16 cellular contexts compared by ENCODE assay signal in the genomic region with DNA sequence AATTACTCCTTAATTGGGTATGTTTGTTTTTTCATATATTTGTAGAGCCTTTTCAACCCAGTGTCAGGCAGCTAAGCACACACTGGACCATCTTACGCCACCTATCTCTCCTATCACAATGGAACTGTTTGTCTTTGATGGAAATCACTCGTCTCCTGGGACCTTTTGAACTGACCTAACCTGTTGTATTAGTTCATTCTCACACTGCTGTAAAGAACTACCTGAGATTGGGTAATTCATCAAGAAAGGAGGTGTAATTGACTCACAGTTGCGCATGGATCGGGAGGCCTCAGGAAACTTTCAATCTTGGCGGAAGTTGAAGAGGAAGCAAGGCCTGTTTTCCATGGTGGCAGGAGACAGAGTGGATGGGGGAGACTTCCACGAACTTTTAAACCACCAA.
DNase-seq lines count a peak whose midpoint lies in the region; ATAC-seq and TF ChIP-seq lines count a peak whose summit lies in the region.
"Had no signal": no experiment of that assay in that cellular context is flagged by ENCODE, and none has a peak within 500 bp of the region (broad histone marks: within the 10 kb centered on the region; RNA-seq: fewer than 3 reads in every experiment).

No MANE protein-coding gene starts in this region.

- H4K20me1 ChIP-seq in BLaER1 (no peaks in the 10 kb centered on the region), hepatocyte (ENCODE audit: insufficient read depth, poor library complexity, severe bottlenecking) (no peaks in the 10 kb centered on the region)

- WGBS in hepatocyte (ENCODE audit: low lambda C conversion rate, missing lambda C conversion rate) = 48% methylated on average over 6 of the region's 6 CpGs
- WGBS in esophagus squamous epithelium, 2 donors = 37 to 57% methylated on average over 3 to 6 of the region's 6 CpGs
- 92 to 93% (median 92%) methylated on average over 6 of the region's 6 CpGs for WGBS in ovary, 3 donors

- H3K4me3 ChIP-seq in BLaER1 (no peak overlapping the region), hepatocyte (no peak overlapping the region), esophagus squamous epithelium (no peak overlapping the region), ovary (no peak overlapping the region)
- H3K4me3 ChIP-seq: A549, Peyer's patch had no signal

- H3K36me3 ChIP-seq in BLaER1 = peaks cover 48% of the 10 kb centered on the region
- H3K36me3 ChIP-seq in hepatocyte (replicated peaks; ENCODE audit: insufficient read depth, low read depth) = no peaks in the 10 kb centered on the region
- no peaks in the 10 kb centered on the region for H3K36me3 ChIP-seq in esophagus squamous epithelium
- H3K36me3 ChIP-seq in ovary = no peaks in the 10 kb centered on the region
- H3K36me3 ChIP-seq: Peyer's patch had no signal

- DNase-seq in HT-29 (ENCODE audit: low spot score) (peak; percentile 2), NCI-H526 (lab: John Stamatoyannopoulos, UW) (peak; percentile 72 to 75), hepatocyte (ENCODE audit: low spot score) (peak; percentile 14), esophagus squamous epithelium (lab: John Stamatoyannopoulos, UW) (no peak), ovary (no peak)
- DNase-seq: DMS79 treated with DMSO at 0.1 percent for 48 hours, NCI-H2081, NCI-H524, Peyer's patch, Right ventricle myocardium superior, SK-N-SH, T-cell had no signal

- H3K27me3 ChIP-seq in BLaER1 = no peaks in the 10 kb centered on the region
- peaks cover 9% of the 10 kb centered on the region for H3K27me3 ChIP-seq in hepatocyte
- peaks cover 0 to 23% (median 0%) of the 10 kb centered on the region in 4 donors for H3K27me3 ChIP-seq in esophagus squamous epithelium
- no peaks in the 10 kb centered on the region for H3K27me3 ChIP-seq in ovary
- H3K27me3 ChIP-seq: Peyer's patch had no signal

- peak overlapping the region; percentile 96 for H3K4me2 ChIP-seq in BLaER1
- no peak overlapping the region for H3K4me2 ChIP-seq in hepatocyte
- H3K4me2 ChIP-seq: A549, KMS-11, SK-N-SH had no signal

- no peak overlapping the region for H2AFZ ChIP-seq in hepatocyte

- no peak for ATAC-seq in HG02852 (IDR thresholded peaks at IDR 0.05; ENCODE audit: unreplicated experiment)
- ATAC-seq: A549, T-cell had no signal

- H3K4me1 ChIP-seq in BLaER1 = peaks cover 95% of the 10 kb centered on the region
- no peaks in the 10 kb centered on the region for H3K4me1 ChIP-seq in hepatocyte (ENCODE audit: insufficient read depth)
- peaks cover 0 to 15% (median 0%) of the 10 kb centered on the region in 3 donors for H3K4me1 ChIP-seq in esophagus squamous epithelium
- H3K4me1 ChIP-seq in ovary (ENCODE audit: insufficient read depth) = peaks cover 18% of the 10 kb centered on the region
- H3K4me1 ChIP-seq: A549 had no signal

- intact Hi-C loops in esophagus squamous epithelium (cut with DNase I) (no loop called here), ovary (cut with DNase I) (loop anchor here in 1 of 4 donors (1.0 kb wide), 1 partner anchor 18 kb away; no protein-coding TSS in a partner anchor)

- no peak overlapping the region for H3K9ac ChIP-seq in BLaER1
- H3K9ac ChIP-seq: KMS-11, SK-N-SH had no signal

- peak overlapping the region; percentile 81 for H3K27ac ChIP-seq in BLaER1
- peak overlapping the region; percentile 45 for H3K27ac ChIP-seq in hepatocyte
- no peak overlapping the region for H3K27ac ChIP-seq in esophagus squamous epithelium
- H3K27ac ChIP-seq in ovary = no peak overlapping the region
- H3K27ac ChIP-seq: A549, KMS-11, Peyer's patch had no signal

- TF ChIP-seq CTCF in hepatocyte (IDR thresholded peaks at IDR 0.05; ENCODE audit: poor library complexity) (no peak), esophagus squamous epithelium (IDR thresholded peaks at IDR 0.05) (no peak), ovary (IDR thresholded peaks at IDR 0.05) (no peak)

- TF ChIP-seq POLR2A in esophagus squamous epithelium (IDR thresholded peaks at IDR 0.05) = no peak
- TF ChIP-seq POLR2A in ovary (IDR thresholded peaks at IDR 0.05) = no peak

- H3K9me3 ChIP-seq in BLaER1 (no peaks in the 10 kb centered on the region), hepatocyte (ENCODE audit: low read depth) (no peaks in the 10 kb centered on the region), esophagus squamous epithelium (no peaks in the 10 kb centered on the region), ovary (no peaks in the 10 kb centered on the region)
- H3K9me3 ChIP-seq: A549, Peyer's patch, SK-N-SH had no signal

- TF ChIP-seq EP300 in ovary (IDR thresholded peaks at IDR 0.05) = no peak

- no peaks in the 10 kb centered on the region for H3K79me2 ChIP-seq in hepatocyte

- H3K9me2 ChIP-seq in hepatocyte (replicated peaks; ENCODE audit: insufficient read depth) = no peaks in the 10 kb centered on the region
- H3K9me2 ChIP-seq: SK-N-SH had no signal

Comparison
In these comparisons a context has a peak if more than half of its experiments do, and no peak if none do; other contexts are left out.
1. H3K27ac ChIP-seq: peak in BLaER1 (single experiment) and hepatocyte (single experiment); none in esophagus squamous epithelium (0 of 4) and ovary (0 of 2).
2. DNase-seq: peak in HT-29 (single experiment), NCI-H526 (2 of 2) and hepatocyte (single experiment); none in esophagus squamous epithelium (single experiment) and ovary (0 of 5).